ENCODE assay signal across 8 cellular contexts in genomic region chr10:128062331-128062730, GRCh38.
DNase-seq lines count a peak whose midpoint lies in the region; ATAC-seq and TF ChIP-seq lines count a peak whose summit lies in the region.

No MANE protein-coding gene starts in this region.

- H4K20me1 ChIP-seq in DOHH2 (ENCODE audit: control insufficient read depth, insufficient read depth, low read depth, low read length): no peaks in the 10 kb centered on the region

- H3K27ac Mint-ChIP-seq in activated naive CD8-positive, alpha-beta T cell treated with anti-CD3 and anti-CD28 coated beads for 36 hours: peak overlapping the region; percentile 90

- no peaks in the 10 kb centered on the region for H3K79me2 ChIP-seq in DOHH2 (ENCODE audit: control insufficient read depth, low read length)

- peak overlapping the region; percentile 76 for H3K4me2 ChIP-seq in DOHH2 (ENCODE audit: low read length)

- H3K9me3 ChIP-seq in DOHH2 (ENCODE audit: control insufficient read depth, insufficient read depth, low read length): no peaks in the 10 kb centered on the region
- no peaks in the 10 kb centered on the region for H3K9me3 ChIP-seq in mesodermal cell (ENCODE audit: control insufficient read depth, low read length)

- H3K27ac ChIP-seq in DOHH2 (ENCODE audit: low read depth, low read length) (peak overlapping the region; percentile 70), mesodermal cell (ENCODE audit: low read depth, low read length, severe bottlenecking) (peak overlapping the region; percentile 75)

- H3K9me2 ChIP-seq in DOHH2 (replicated peaks; ENCODE audit: control insufficient read depth, low read length): no peaks in the 10 kb centered on the region

- ATAC-seq in HG03342 (IDR thresholded peaks at IDR 0.05; ENCODE audit: unreplicated experiment) (peak; percentile 4), GM21529 (IDR thresholded peaks at IDR 0.05; ENCODE audit: unreplicated experiment) (no peak)

- peak overlapping the region; percentile 51 for H3K4me3 ChIP-seq in DOHH2 (ENCODE audit: low read length)
- H3K4me3 ChIP-seq in mesodermal cell (ENCODE audit: extremely low read depth, insufficient read depth, low read length, poor library complexity, severe bottlenecking): no peak overlapping the region

- H3K9me3 Mint-ChIP-seq in activated naive CD8-positive, alpha-beta T cell treated with anti-CD3 and anti-CD28 coated beads for 36 hours: no peaks in the 10 kb centered on the region

- H3F3A ChIP-seq in DOHH2 (ENCODE audit: control insufficient read depth, insufficient read depth): peaks cover 20% of the 10 kb centered on the region

- no peaks in the 10 kb centered on the region for H3K27me3 ChIP-seq in DOHH2 (ENCODE audit: control insufficient read depth, low read length)

- H3K4me3 Mint-ChIP-seq in activated naive CD8-positive, alpha-beta T cell treated with anti-CD3 and anti-CD28 coated beads for 36 hours: peak overlapping the region; percentile 80

- TF ChIP-seq CTCF in DOHH2 (IDR thresholded peaks at IDR 0.05; ENCODE audit: low read depth, low read length, poor library complexity, severe bottlenecking): no peak

- H3K36me3 ChIP-seq in DOHH2 (ENCODE audit: control insufficient read depth, low read length): peaks cover 52% of the 10 kb centered on the region
- H3K36me3 ChIP-seq in mesodermal cell (ENCODE audit: control insufficient read depth, insufficient read depth, low read length): peaks cover 15% of the 10 kb centered on the region

- H3K27me3 Mint-ChIP-seq in activated naive CD8-positive, alpha-beta T cell treated with anti-CD3 and anti-CD28 coated beads for 36 hours: no peaks in the 10 kb centered on the region

- H3K36me3 Mint-ChIP-seq in activated naive CD8-positive, alpha-beta T cell treated with anti-CD3 and anti-CD28 coated beads for 36 hours: peaks cover 60% of the 10 kb centered on the region

- H3K4me1 Mint-ChIP-seq in activated naive CD8-positive, alpha-beta T cell treated with anti-CD3 and anti-CD28 coated beads for 36 hours: peaks cover 77% of the 10 kb centered on the region

- 40 to 44% methylated on average over 7 to 8 of the region's 9 CpGs for whole genome bisulfite sequencing in mesodermal cell (ENCODE audit: insufficient coverage in 2 of 2), 2 experiments

- no peak for DNase-seq in activated naive CD8-positive, alpha-beta T cell treated with anti-CD3 and anti-CD28 coated beads for 36 hours
- no peak for DNase-seq in NCI-H1436 treated with DMSO at 0.1 percent for 48 hours (lab: John Stamatoyannopoulos, UW)
- DNase-seq in effector CD4-positive, alpha-beta T cell: no peak
- DNase-seq in DMS114 treated with DMSO at 0.1 percent for 48 hours (lab: John Stamatoyannopoulos, UW; ENCODE audit: unreplicated experiment): no peak

- H3K4me1 ChIP-seq in DOHH2 (ENCODE audit: control insufficient read depth, low read length) (peaks cover 60% of the 10 kb centered on the region), mesodermal cell (ENCODE audit: control insufficient read depth, insufficient read depth, low read length, poor library complexity, severe bottlenecking) (peaks cover 28% of the 10 kb centered on the region)
